In genomic region chr16:13519871-13520270, GRCh38 we compare ENCODE assay signal across 32 cellular contexts.
"Had no signal": no experiment of that assay in that cellular context is flagged by ENCODE, and none has a peak within 500 bp of the region (broad histone marks: within the 10 kb centered on the region; RNA-seq: fewer than 3 reads in every experiment).

No MANE protein-coding gene starts in this region.

- H3K27ac ChIP-seq: brain microvascular endothelial cell, KMS-11, Peyer's patch, RWPE1 had no signal

- H3K9me3 ChIP-seq: Peyer's patch had no signal

- H3K4me2 ChIP-seq: KMS-11 had no signal

- H3K27me3 ChIP-seq: brain microvascular endothelial cell, Peyer's patch had no signal

- H3K9ac ChIP-seq: KMS-11 had no signal

- ATAC-seq: activated CD8-positive, alpha-beta T cell treated with anti-CD3 and anti-CD28 coated beads for 36 hours; activated T-cell treated with anti-CD3 and anti-CD28 coated beads, Interleukin-2, amount 50 U/mL, for 72 hours; activated T-helper 17 cell treated with anti-CD3 and anti-CD28 coated beads, Interleukin-2, amount 50 U/mL, for 72 hours; PC-3; Right ventricle myocardium inferior had no signal

- H3K36me3 ChIP-seq: brain microvascular endothelial cell, Peyer's patch had no signal

- H3K4me3 ChIP-seq: Peyer's patch had no signal

- FAIRE-seq: TTC549 had no signal

- DNase-seq: activated CD4-positive, alpha-beta T cell treated with anti-CD3 and anti-CD28 coated beads, Interleukin-2, amount 10 ng/mL, durations not matched to agents 24 days and 14 days; activated CD4-positive, alpha-beta T cell treated with anti-CD3 and anti-CD28 coated beads, Interleukin-2, amount 50 U/mL, for 4 hours; activated CD8-positive, alpha-beta T cell treated with anti-CD3 and anti-CD28 coated beads for 36 hours; activated effector memory CD4-positive, alpha-beta T cell treated with anti-CD3 and anti-CD28 coated beads, Interleukin-2, amount 50 U/mL, for 16 hours; activated naive CD4-positive, alpha-beta T cell; activated naive CD4-positive, alpha-beta T cell treated with anti-CD3 and anti-CD28 coated beads, Interleukin-2, amount 50 U/mL, for 16 hours; activated naive CD8-positive, alpha-beta T cell treated with anti-CD3 and anti-CD28 coated beads for 36 hours; activated T-cell treated with anti-CD3 and anti-CD28 coated beads, Interleukin-2, amount 50 U/mL, for 1 hour; activated T-cell treated with anti-CD3 and anti-CD28 coated beads, Interleukin-2, amount 50 U/mL, for 72 hours; amniotic stem cell; aorta; brain microvascular endothelial cell; central memory CD4-positive, alpha-beta T cell; NCI-H1105; NCI-H1417 treated with DMSO at 0.1 percent for 48 hours; NCI-H187 treated with DMSO at 0.1 percent for 48 hours; NCI-H2227 treated with DMSO at 0.1 percent for 48 hours; NCI-H446 treated with DMSO at 0.1 percent for 48 hours; NCI-H524; NCI-H69; NCI-H82; NK-92 treated with Interleukin-12 subunit alpha and Interleukin-12 subunit beta, amount 100 ng/mL, for 24 hours; PC-3; Peyer's patch; SIG-M5; SW 1271; T1000 had no signal

- H3K4me1 ChIP-seq: Peyer's patch had no signal
